Comparison of ENCODE assay signal across 12 cellular contexts in genomic region chr10:122343135-122343800, GRCh38. TPM values are rescaled to one million over a fixed set of nuclear protein-coding genes. Genes with fewer than 3 reads are reported as not detected.
DNase-seq lines count a peak whose midpoint lies in the region; FAIRE-seq and TF ChIP-seq lines count a peak whose summit lies in the region.
"Had no signal": no experiment of that assay in that cellular context is flagged by ENCODE, and none has a peak within 500 bp of the region (broad histone marks: within the 10 kb centered on the region; RNA-seq: fewer than 3 reads in every experiment).

No MANE protein-coding gene starts in this region.

- H3K4me1 ChIP-seq in DOHH2 (ENCODE audit: control insufficient read depth, low read length) (peaks cover 26% of the 10 kb centered on the region), endodermal cell (ENCODE audit: control insufficient read depth, insufficient read depth, low read length) (no peaks in the 10 kb centered on the region), neuronal stem cell (ENCODE audit: control insufficient read depth in 2 of 2, insufficient read depth in 1 of 2, low read depth in 1 of 2, low read length in 2 of 2) (peaks cover 4 to 19% of the 10 kb centered on the region in 2 donors)

- H2AFZ ChIP-seq in neuronal stem cell (ENCODE audit: low read length): peak overlapping the region; percentile 35
- H2AFZ ChIP-seq: PC-9 had no signal

- no peak overlapping the region for H3K4me3 Mint-ChIP-seq in endodermal cell
- H3K4me3 Mint-ChIP-seq: CD14-positive monocyte had no signal

- no peaks in the 10 kb centered on the region for H4K20me1 ChIP-seq in DOHH2 (ENCODE audit: control insufficient read depth, insufficient read depth, low read depth, low read length)

- no peak overlapping the region for H3K4ac ChIP-seq in neuronal stem cell (ENCODE audit: low read length)

- H3K9me3 Mint-ChIP-seq in endodermal cell: peaks cover 29% of the 10 kb centered on the region

- no peak overlapping the region for H3K23ac ChIP-seq in neuronal stem cell (ENCODE audit: low read depth, low read length, poor library complexity)

- DNase-seq in NAMALWA (ENCODE audit: low spot score): peak; percentile 7
- DNase-seq in endodermal cell: peak; percentile 42
- DNase-seq in neuronal stem cell (ENCODE audit: low spot score): no peak
- DNase-seq in activated T-cell treated with anti-CD3 and anti-CD28 coated beads for 4 hours: no peak
- no peak for DNase-seq in MG63
- DNase-seq in H54 (ENCODE audit: insufficient read length, low spot score): no peak
- DNase-seq in activated naive CD4-positive, alpha-beta T cell treated with Interleukin-2 at 50 U/mL for 16 hours: no peak
- DNase-seq: NCI-H774 had no signal

- no peak for TF ChIP-seq POLR2A in H54 (IDR thresholded peaks at IDR 0.05; ENCODE audit: low read depth, low read length)

- H3K36me3 ChIP-seq in DOHH2 (ENCODE audit: control insufficient read depth, low read length) (no peaks in the 10 kb centered on the region), endodermal cell (ENCODE audit: control insufficient read depth, insufficient read depth, low read length) (no peaks in the 10 kb centered on the region), neuronal stem cell (replicated peaks in 1 of 2; ENCODE audit: control insufficient read depth in 2 of 2, insufficient read depth in 2 of 2, low read length in 2 of 2) (no peaks in the 10 kb centered on the region), MG63 (no peaks in the 10 kb centered on the region)

- peak overlapping the region; percentile 68 for H3K27ac Mint-ChIP-seq in endodermal cell
- H3K27ac Mint-ChIP-seq: CD14-positive monocyte had no signal

- H3K9me3 ChIP-seq in DOHH2 (ENCODE audit: control insufficient read depth, insufficient read depth, low read length) (no peaks in the 10 kb centered on the region), endodermal cell (ENCODE audit: control insufficient read depth, low read length) (peaks cover 20% of the 10 kb centered on the region), neuronal stem cell (replicated peaks in 1 of 2; ENCODE audit: control insufficient read depth in 2 of 2, insufficient read depth in 1 of 2, low read depth in 1 of 2, low read length in 2 of 2) (peaks cover 9 to 14% of the 10 kb centered on the region in 2 donors), MG63 (no peaks in the 10 kb centered on the region)

- 0 out of 2 replicates have a peak, but pooled peaks cover 4% of the 10 kb centered on the region for H3K27me3 ChIP-seq in DOHH2 (ENCODE audit: control insufficient read depth, low read length)
- no peaks in the 10 kb centered on the region for H3K27me3 ChIP-seq in endodermal cell (ENCODE audit: control insufficient read depth, insufficient read depth, low read length, poor library complexity, severe bottlenecking)
- no peaks in the 10 kb centered on the region for H3K27me3 ChIP-seq in neuronal stem cell (ENCODE audit: control insufficient read depth in 3 of 3, insufficient read depth in 3 of 3, low read depth in 1 of 3, low read length in 3 of 3)
- no peaks in the 10 kb centered on the region for H3K27me3 ChIP-seq in MG63

- H3K9ac ChIP-seq in endodermal cell (ENCODE audit: extremely low read depth, low read length, poor library complexity, severe bottlenecking) (no peak overlapping the region), neuronal stem cell (ENCODE audit: low read depth, low read length, poor library complexity) (no peak overlapping the region)

- H2AK5ac ChIP-seq in neuronal stem cell (ENCODE audit: low read depth, low read length): no peak overlapping the region

- no peak overlapping the region for H3K14ac ChIP-seq in neuronal stem cell (ENCODE audit: low read length)

- H3K4me3 ChIP-seq in DOHH2 (ENCODE audit: low read length): no peak overlapping the region
- no peak overlapping the region for H3K4me3 ChIP-seq in endodermal cell (ENCODE audit: low read length)
- H3K4me3 ChIP-seq in neuronal stem cell (ENCODE audit: low read length in 2 of 2): no peak overlapping the region
- H3K4me3 ChIP-seq in MG63: no peak overlapping the region
- H3K4me3 ChIP-seq: PC-9 had no signal

- no peak for FAIRE-seq in H54 (lab: Jason Lieb, UNC)
- FAIRE-seq: GM19239 had no signal

- no peak overlapping the region for H2BK15ac ChIP-seq in neuronal stem cell (ENCODE audit: low read length)

- H3K27me3 Mint-ChIP-seq in endodermal cell (ENCODE audit: insufficient read depth): no peaks in the 10 kb centered on the region

- H4K8ac ChIP-seq in neuronal stem cell (ENCODE audit: low read depth, low read length): no peak overlapping the region

- no peaks in the 10 kb centered on the region for H3K79me2 ChIP-seq in DOHH2 (ENCODE audit: control insufficient read depth, low read length)

- no peaks in the 10 kb centered on the region; the same call in 1 of the 2 replicates for H3F3A ChIP-seq in DOHH2 (ENCODE audit: control insufficient read depth, insufficient read depth)

- no peak overlapping the region for H2BK5ac ChIP-seq in neuronal stem cell (ENCODE audit: low read length)

- no peaks in the 10 kb centered on the region for H3K9me2 ChIP-seq in DOHH2 (replicated peaks; ENCODE audit: control insufficient read depth, low read length)

- H3K4me2 ChIP-seq in DOHH2 (ENCODE audit: low read length) (peak overlapping the region; percentile 33), neuronal stem cell (ENCODE audit: insufficient read depth, low read length, poor library complexity, severe bottlenecking) (no peak overlapping the region)
- H3K4me2 ChIP-seq: PC-9 had no signal

- no peaks in the 10 kb centered on the region for H3K4me1 Mint-ChIP-seq in endodermal cell

- no peak overlapping the region for H3K27ac ChIP-seq in DOHH2 (ENCODE audit: low read depth, low read length)
- no peak overlapping the region for H3K27ac ChIP-seq in endodermal cell (ENCODE audit: low read depth, low read length)
- no peak overlapping the region for H3K27ac ChIP-seq in neuronal stem cell (replicated peaks; ENCODE audit: low read length)
- H3K27ac ChIP-seq: PC-9 had no signal

- peaks cover 3% of the 10 kb centered on the region for H3K36me3 Mint-ChIP-seq in endodermal cell (ENCODE audit: low read depth)
- H3K36me3 Mint-ChIP-seq: CD14-positive monocyte had no signal

- WGBS in endodermal cell (ENCODE audit: insufficient coverage in 1 of 2, insufficient read length in 1 of 2), 2 experiments: 86 to 96% methylated on average over 5 to 11 of the region's 11 CpGs
- no CpG with 5 or more reads among the region's 11 CpGs for WGBS in neuronal stem cell (ENCODE audit: extremely low coverage in 2 of 2, insufficient read length in 2 of 2, insufficient replicate concordance in 1 of 2), 2 donors

- peak overlapping the region; percentile 29 for H3K18ac ChIP-seq in neuronal stem cell (ENCODE audit: low read length)

- no peaks in the 10 kb centered on the region for H3K79me1 ChIP-seq in neuronal stem cell (ENCODE audit: low read depth, low read length)

- H4K91ac ChIP-seq in neuronal stem cell (ENCODE audit: low read depth, low read length, poor library complexity): no peak overlapping the region

- H2BK12ac ChIP-seq in neuronal stem cell (ENCODE audit: low read length): no peak overlapping the region

- no peak for TF ChIP-seq CTCF in DOHH2 (IDR thresholded peaks at IDR 0.05; ENCODE audit: low read depth, low read length, poor library complexity, severe bottlenecking)
- no peak for TF ChIP-seq CTCF in endodermal cell (conservative IDR thresholded peaks at IDR 0.05)

- H2BK120ac ChIP-seq in neuronal stem cell (ENCODE audit: low read depth, low read length): no peak overlapping the region

RNA-seq across cellular contexts. Expression of gene PLEKHA1, which starts 31.2 kb away (rescaled TPM):
- total RNA-seq in endodermal cell: 10 to 100 TPM; 29.6 to 49.0 TPM
- polyA plus RNA-seq in endodermal cell (2013, experiment 1 of 2): 31.1 TPM
- polyA plus RNA-seq in endodermal cell (2013, experiment 2 of 2): 30.1 TPM
- 35.0 TPM for polyA plus RNA-seq in neuronal stem cell (2013, experiment 1 of 2)
- polyA plus RNA-seq in neuronal stem cell (2013, experiment 2 of 2): 35.1 TPM
- 13.2 and 16.0 TPM in 2 replicates for total RNA-seq in MG63 (2014; rRNA removed; shearing (Covaris generic); ENCODE audit: low replicate concordance)

Comparison
In these comparisons a context has a peak if more than half of its experiments do, and no peak if none do; other contexts are left out.
1. DNase-seq: peak in NAMALWA (single experiment) and endodermal cell (single experiment); none in neuronal stem cell (single experiment), activated T-cell treated with anti-CD3 and anti-CD28 coated beads for 4 hours (single experiment), MG63 (single experiment), H54 (single experiment) and activated naive CD4-positive, alpha-beta T cell treated with Interleukin-2 at 50 U/mL for 16 hours (single experiment).